Comparison of ENCODE assay signal across 16 cellular contexts in the genomic region with DNA sequence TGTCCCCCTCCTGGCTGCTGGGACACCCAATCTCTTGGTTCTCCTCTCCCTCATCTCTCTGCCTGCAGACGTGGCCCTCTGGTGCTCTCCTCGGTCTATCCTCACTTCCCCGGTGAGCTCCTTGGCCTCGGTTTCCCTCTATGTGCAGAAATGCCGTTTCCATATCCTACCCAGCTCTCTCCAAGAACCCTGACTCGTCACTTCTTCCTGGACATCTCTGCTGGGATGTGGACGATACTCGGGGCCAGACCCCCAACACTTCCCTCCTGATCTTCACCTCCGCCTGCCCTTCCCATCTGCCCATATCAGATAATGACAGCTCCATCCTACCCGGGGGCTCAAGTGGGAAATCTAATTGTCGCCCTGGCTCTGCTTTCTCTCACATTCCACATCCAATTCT. TPM values are rescaled to one million over a fixed set of nuclear protein-coding genes. Genes with fewer than 3 reads are reported as not detected.
DNase-seq lines count a peak whose midpoint lies in the region; ATAC-seq, FAIRE-seq and TF ChIP-seq lines count a peak whose summit lies in the region.
"Had no signal": no experiment of that assay in that cellular context is flagged by ENCODE, and none has a peak within 500 bp of the region (broad histone marks: within the 10 kb centered on the region; RNA-seq: fewer than 3 reads in every experiment).

No MANE protein-coding gene starts in this region.

- no peak overlapping the region for H2AFZ ChIP-seq in astrocyte (ENCODE audit: low read depth, low read length)
- H2AFZ ChIP-seq: PC-9 had no signal

- no peaks in the 10 kb centered on the region for H3K9me3 ChIP-seq in astrocyte (ENCODE audit: insufficient read depth, low read depth, low read length)
- H3K9me3 ChIP-seq: HAP-1 had no signal

- TF ChIP-seq POLR2A in GM12891 (IDR thresholded peaks at IDR 0.05; ENCODE audit: low read depth, low read length): no peak

- ATAC-seq in stimulated activated naive CD8-positive, alpha-beta T cell treated with anti-CD3 and anti-CD28 coated beads, Interleukin-15, amount 100 ng/mL, for 72 hours: no peak
- no peak for ATAC-seq in GM21447 (IDR thresholded peaks at IDR 0.05; ENCODE audit: unreplicated experiment)
- ATAC-seq: SK-N-SH treated with all-trans-retinoic acid at 6 μM for 48 hours had no signal

- no peaks in the 10 kb centered on the region for H3K27me3 ChIP-seq in astrocyte (ENCODE audit: insufficient read depth, low read length)

- H3K4me3 Mint-ChIP-seq in stimulated activated naive CD8-positive, alpha-beta T cell treated with anti-CD3 and anti-CD28 coated beads, Interleukin-15, Interleukin-2, amounts not matched to agents 100 ng/mL and 50 ng/mL, for 24 hours: no peak overlapping the region
- no peak overlapping the region for H3K4me3 Mint-ChIP-seq in stimulated activated naive CD8-positive, alpha-beta T cell treated with anti-CD3 and anti-CD28 coated beads, Interleukin-15, amount 100 ng/mL, for 72 hours
- H3K4me3 Mint-ChIP-seq in astrocyte (ENCODE audit: unreplicated experiment): no peak overlapping the region
- no peak overlapping the region for H3K4me3 Mint-ChIP-seq in glutamatergic neuron (ENCODE audit: unreplicated experiment)

- peaks cover 48% of the 10 kb centered on the region for H3K79me2 ChIP-seq in astrocyte (ENCODE audit: insufficient read depth, low read length)

- FAIRE-seq in astrocyte (lab: Jason Lieb, UNC) (no peak), GM12891 (lab: Jason Lieb, UNC) (no peak)

- no peak overlapping the region for H3K4me3 ChIP-seq in astrocyte (ENCODE audit: insufficient read depth, low read depth, low read length)
- H3K4me3 ChIP-seq: HAP-1, PC-9 had no signal

- peaks cover 26% of the 10 kb centered on the region for H3K36me3 Mint-ChIP-seq in stimulated activated naive CD8-positive, alpha-beta T cell treated with anti-CD3 and anti-CD28 coated beads, Interleukin-15, Interleukin-2, amounts not matched to agents 100 ng/mL and 50 ng/mL, for 24 hours (ENCODE audit: low read depth)
- H3K36me3 Mint-ChIP-seq in astrocyte (ENCODE audit: low read depth, unreplicated experiment) (peaks cover 28% of the 10 kb centered on the region), glutamatergic neuron (ENCODE audit: unreplicated experiment) (no peaks in the 10 kb centered on the region)

- H3K4me1 ChIP-seq in astrocyte (ENCODE audit: insufficient read depth, low read length): peaks cover 8% of the 10 kb centered on the region
- H3K4me1 ChIP-seq: HAP-1 had no signal

- H3K27ac Mint-ChIP-seq in stimulated activated naive CD8-positive, alpha-beta T cell treated with anti-CD3 and anti-CD28 coated beads, Interleukin-15, Interleukin-2, amounts not matched to agents 100 ng/mL and 50 ng/mL, for 24 hours: peak overlapping the region; percentile 43
- H3K27ac Mint-ChIP-seq in stimulated activated naive CD8-positive, alpha-beta T cell treated with anti-CD3 and anti-CD28 coated beads, Interleukin-15, amount 100 ng/mL, for 72 hours: no peak overlapping the region
- H3K27ac Mint-ChIP-seq in astrocyte (ENCODE audit: unreplicated experiment) (peak overlapping the region; percentile 55), glutamatergic neuron (ENCODE audit: unreplicated experiment) (peak overlapping the region; percentile 31)

- peaks cover 26% of the 10 kb centered on the region for H3K36me3 ChIP-seq in astrocyte (ENCODE audit: insufficient read depth, low read length)

- H3K4me1 Mint-ChIP-seq in stimulated activated naive CD8-positive, alpha-beta T cell treated with anti-CD3 and anti-CD28 coated beads, Interleukin-15, Interleukin-2, amounts not matched to agents 100 ng/mL and 50 ng/mL, for 24 hours (ENCODE audit: low read depth): peaks cover 3% of the 10 kb centered on the region
- peaks cover 6% of the 10 kb centered on the region for H3K4me1 Mint-ChIP-seq in stimulated activated naive CD8-positive, alpha-beta T cell treated with anti-CD3 and anti-CD28 coated beads, Interleukin-15, amount 100 ng/mL, for 72 hours
- H3K4me1 Mint-ChIP-seq in astrocyte (ENCODE audit: low read depth, unreplicated experiment) (peaks cover 17% of the 10 kb centered on the region), glutamatergic neuron (ENCODE audit: low read depth, unreplicated experiment) (no peaks in the 10 kb centered on the region)

- no peak overlapping the region for H3K27ac ChIP-seq in astrocyte (ENCODE audit: low read depth, low read length)
- H3K27ac ChIP-seq: PC-9 had no signal

- peaks cover 69% of the 10 kb centered on the region for H4K20me1 ChIP-seq in astrocyte (ENCODE audit: insufficient read depth, low read length)

- H3K9me3 Mint-ChIP-seq in stimulated activated naive CD8-positive, alpha-beta T cell treated with anti-CD3 and anti-CD28 coated beads, Interleukin-15, Interleukin-2, amounts not matched to agents 100 ng/mL and 50 ng/mL, for 24 hours: no peaks in the 10 kb centered on the region
- no peaks in the 10 kb centered on the region for H3K9me3 Mint-ChIP-seq in stimulated activated naive CD8-positive, alpha-beta T cell treated with anti-CD3 and anti-CD28 coated beads, Interleukin-15, amount 100 ng/mL, for 72 hours
- no peaks in the 10 kb centered on the region for H3K9me3 Mint-ChIP-seq in astrocyte (ENCODE audit: unreplicated experiment)
- H3K9me3 Mint-ChIP-seq in glutamatergic neuron (ENCODE audit: unreplicated experiment): no peaks in the 10 kb centered on the region

- DNase-seq in stimulated activated naive CD8-positive, alpha-beta T cell treated with anti-CD3 and anti-CD28 coated beads, Interleukin-15, amount 100 ng/mL, for 72 hours: no peak
- DNase-seq in astrocyte (ENCODE audit: low read depth): no peak
- DNase-seq in glutamatergic neuron: no peak
- DNase-seq in GM12891 (ENCODE audit: insufficient read length, low spot score): no peak
- no peak for DNase-seq in NCI-H82 (lab: John Stamatoyannopoulos, UW)
- DNase-seq in putamen (ENCODE audit: low spot score): no peak
- DNase-seq: KG1, NCI-H1436 treated with DMSO at 0.1 percent for 48 hours, NCI-H2029 treated with DMSO at 0.1 percent for 48 hours, NCI-H774, PC-9, SHP77 had no signal

- H3K9ac ChIP-seq in astrocyte (ENCODE audit: low read length): no peak overlapping the region

- no peaks in the 10 kb centered on the region for H3K27me3 Mint-ChIP-seq in stimulated activated naive CD8-positive, alpha-beta T cell treated with anti-CD3 and anti-CD28 coated beads, Interleukin-15, Interleukin-2, amounts not matched to agents 100 ng/mL and 50 ng/mL, for 24 hours
- H3K27me3 Mint-ChIP-seq in stimulated activated naive CD8-positive, alpha-beta T cell treated with anti-CD3 and anti-CD28 coated beads, Interleukin-15, amount 100 ng/mL, for 72 hours: no peaks in the 10 kb centered on the region
- no peaks in the 10 kb centered on the region for H3K27me3 Mint-ChIP-seq in astrocyte (ENCODE audit: low read depth, unreplicated experiment)
- H3K27me3 Mint-ChIP-seq in glutamatergic neuron (ENCODE audit: unreplicated experiment): peaks cover 8% of the 10 kb centered on the region

- no peak overlapping the region for H3K4me2 ChIP-seq in astrocyte (ENCODE audit: low read length)
- H3K4me2 ChIP-seq: PC-9 had no signal

- no peak for TF ChIP-seq CTCF in astrocyte (IDR thresholded peaks at IDR 0.05; ENCODE audit: insufficient read depth, low read depth, low read length)
- TF ChIP-seq CTCF in glutamatergic neuron (IDR thresholded peaks at IDR 0.05; ENCODE audit: partially characterized antibody, unreplicated experiment): no peak

TF ChIP-seq in GM12891, 5 proteins besides CTCF, POLR2A, EP300 and RAD21:
- TF ChIP-seq POU2F2 (IDR thresholded peaks at IDR 0.05; ENCODE audit: low read depth, low read length) (no peak), POLR2AphosphoS5 (IDR thresholded peaks at IDR 0.05; ENCODE audit: low read depth, low read length) (no peak), PAX5 (IDR thresholded peaks at IDR 0.05; ENCODE audit: insufficient read depth, low read length, severe bottlenecking) (no peak), TAF1 (IDR thresholded peaks at IDR 0.05; ENCODE audit: low read depth, low read length) (no peak)

RNA-seq across cellular contexts. Expression of a gene that starts 7.9 kb away (rescaled TPM):
- total RNA-seq in astrocyte: 262 and 278 TPM in 2 replicates
- total RNA-seq in glutamatergic neuron (ENCODE audit: unreplicated experiment): 95.4 TPM
- polyA plus RNA-seq in GM12891 (2012; ENCODE audit: low read depth, missing spikeins): 103 TPM

RNA-seq across cellular contexts. Expression of a gene that starts 18.0 kb away (rescaled TPM):
- total RNA-seq in astrocyte: 55.2 and 57.9 TPM in 2 replicates
- 127 TPM for total RNA-seq in glutamatergic neuron (ENCODE audit: unreplicated experiment)
- 9.9 TPM for polyA plus RNA-seq in GM12891 (2012; ENCODE audit: low read depth, missing spikeins)

RNA-seq across cellular contexts. Expression of a gene that starts 54.4 kb away (rescaled TPM):
- 233 and 270 TPM in 2 replicates for total RNA-seq in astrocyte
- total RNA-seq in glutamatergic neuron (ENCODE audit: unreplicated experiment): 35.4 TPM
- 46.9 TPM for polyA plus RNA-seq in GM12891 (2012; ENCODE audit: low read depth, missing spikeins)

Comparison
In these comparisons a context has a peak if more than half of its experiments do, and no peak if none do; other contexts are left out.
1. H3K27ac Mint-ChIP-seq: peak in stimulated activated naive CD8-positive, alpha-beta T cell treated with anti-CD3 and anti-CD28 coated beads, Interleukin-15, Interleukin-2, amounts not matched to agents 100 ng/mL and 50 ng/mL, for 24 hours (single experiment), astrocyte (single experiment) and glutamatergic neuron (single experiment); none in stimulated activated naive CD8-positive, alpha-beta T cell treated with anti-CD3 and anti-CD28 coated beads, Interleukin-15, amount 100 ng/mL, for 72 hours (0 of 2).